Comparison of ENCODE assay signal across 10 cellular contexts in genomic region chr16:4515611-4516233, GRCh38. TPM values are rescaled to one million over a fixed set of nuclear protein-coding genes. Genes with fewer than 3 reads are reported as not detected.
DNase-seq lines count a peak whose midpoint lies in the region; ATAC-seq and TF ChIP-seq lines count a peak whose summit lies in the region.
"Had no signal": no experiment of that assay in that cellular context is flagged by ENCODE, and none has a peak within 500 bp of the region (broad histone marks: within the 10 kb centered on the region; RNA-seq: fewer than 3 reads in every experiment).

No MANE protein-coding gene starts in this region.

- H3K27me3 Mint-ChIP-seq in CD14-positive monocyte (ENCODE audit: low read depth in 3 of 3), result peaks cover 0 to 1% (median 0%) of the 10 kb centered on the region in 3 donors
- H3K27me3 Mint-ChIP-seq in GM23338 (ENCODE audit: insufficient read depth, low read depth, poor library complexity), result peaks cover 5% of the 10 kb centered on the region

- no peak overlapping the region for H3K4me2 ChIP-seq in GM23338

- H3K9me3 Mint-ChIP-seq in CD14-positive monocyte, result peaks cover 0 to 1% (median 0%) of the 10 kb centered on the region in 7 donors
- no peaks in the 10 kb centered on the region for H3K9me3 Mint-ChIP-seq in GM23338

- H3K4me1 Mint-ChIP-seq in CD14-positive monocyte (peaks cover 81% of the 10 kb centered on the region), GM23338 (peaks cover 39% of the 10 kb centered on the region)

- H3K4me3 ChIP-seq in GM23338 (no peak overlapping the region), right atrium auricular region (no peak overlapping the region), body of pancreas (no peak overlapping the region)
- H3K4me3 ChIP-seq: tibial artery had no signal

- peak overlapping the region; percentile 32; the same call in 1 of the 2 replicates for H3K27ac ChIP-seq in GM23338 (ENCODE audit: low read depth)
- H3K27ac ChIP-seq in right atrium auricular region, result peak overlapping the region; percentile 54 to 60
- peak overlapping the region in 1 of 4 donors; percentile 50 for H3K27ac ChIP-seq in body of pancreas

- peak overlapping the region; percentile 89 to 96 (median 94) for H3K27ac Mint-ChIP-seq in CD14-positive monocyte
- 0 out of 2 replicates have a peak overlapping the region, but pooled peaks have one; percentile 47 for H3K27ac Mint-ChIP-seq in GM23338

- no peak for TF ChIP-seq CTCF in CD14-positive monocyte (IDR thresholded peaks at IDR 0.05)
- no peak for TF ChIP-seq CTCF in GM23338 (conservative IDR thresholded peaks at IDR 0.05; ENCODE audit: low read depth in 2 of 2)
- TF ChIP-seq CTCF in right atrium auricular region (IDR thresholded peaks at IDR 0.05), result no peak
- no peak for TF ChIP-seq CTCF in body of pancreas (IDR thresholded peaks at IDR 0.05)

- H3K36me3 Mint-ChIP-seq in CD14-positive monocyte, result peaks cover 16 to 23% of the 10 kb centered on the region in 2 donors
- peaks cover 14% of the 10 kb centered on the region for H3K36me3 Mint-ChIP-seq in GM23338 (ENCODE audit: low read depth)

- DNase-seq in CD14-positive monocyte (ENCODE audit: low spot score) (peak; percentile 77), GM23338 (ENCODE audit: low spot score) (no peak), SKM-1 (lab: John Stamatoyannopoulos, UW; ENCODE audit: unreplicated experiment) (peak; percentile 86), right atrium auricular region (ENCODE audit: low spot score) (no peak), body of pancreas (no peak), NCI-H1694 (lab: John Stamatoyannopoulos, UW) (no peak), DMS79 treated with DMSO at 0.1 percent for 48 hours (lab: John Stamatoyannopoulos, UW) (no peak)
- DNase-seq in stimulated activated CD4-positive, alpha-beta T cell treated with anti-CD3 and anti-CD28 coated beads, Interleukin-2, amount 100 ng/mL, for 48 hours, result no peak
- DNase-seq: EL, tibial artery had no signal

- peaks cover 16% of the 10 kb centered on the region for H3K4me1 ChIP-seq in GM23338 (ENCODE audit: insufficient read depth)
- H3K4me1 ChIP-seq in right atrium auricular region, result peaks cover 0 to 55% of the 10 kb centered on the region in 2 donors
- peaks cover 31% of the 10 kb centered on the region for H3K4me1 ChIP-seq in body of pancreas

- intact Hi-C loops in CD14-positive monocyte (cut with micrococcal nuclease) (loop anchor here in 1 of 2 donors (10.0 kb wide), 1 partner anchor 99 kb away; the partner anchor contains the start of gene UBALD1), body of pancreas (cut with DNase I) (loop anchor here (10.0 kb wide), 1 partner anchor 69 kb away; no protein-coding TSS in a partner anchor)

- ATAC-seq in GM23338 (no peak), body of pancreas (no peak)

- H2AFZ ChIP-seq in GM23338, result no peak overlapping the region

- no peaks in the 10 kb centered on the region for H3K36me3 ChIP-seq in GM23338 (ENCODE audit: insufficient read depth)
- peaks cover 22% of the 10 kb centered on the region for H3K36me3 ChIP-seq in right atrium auricular region
- peaks cover 0 to 2% of the 10 kb centered on the region in 2 donors for H3K36me3 ChIP-seq in body of pancreas (replicated peaks in 1 of 2; ENCODE audit: insufficient read depth in 1 of 2, low read depth in 2 of 2)

- H4K20me1 ChIP-seq in GM23338 (replicated peaks; ENCODE audit: insufficient read depth), result peaks cover 26% of the 10 kb centered on the region

- no peaks in the 10 kb centered on the region for H3K9me2 ChIP-seq in GM23338 (ENCODE audit: insufficient read depth)

- no peak for TF ChIP-seq POLR2A in body of pancreas (IDR thresholded peaks at IDR 0.05)

- H3K4me3 Mint-ChIP-seq in CD14-positive monocyte (peak overlapping the region; percentile 63 to 81), GM23338 (no peak overlapping the region)

- H3K27me3 ChIP-seq in GM23338 (ENCODE audit: insufficient read depth), result no peaks in the 10 kb centered on the region
- H3K27me3 ChIP-seq in right atrium auricular region, result no peaks in the 10 kb centered on the region
- no peaks in the 10 kb centered on the region for H3K27me3 ChIP-seq in body of pancreas
- H3K27me3 ChIP-seq: tibial artery had no signal

- H3K9me3 ChIP-seq in right atrium auricular region, result no peaks in the 10 kb centered on the region
- H3K9me3 ChIP-seq in body of pancreas, result no peaks in the 10 kb centered on the region
- H3K9me3 ChIP-seq: tibial artery had no signal

- 0 out of 2 replicates have a peak, but pooled peaks cover 6% of the 10 kb centered on the region for H3F3A ChIP-seq in GM23338 (replicated peaks; ENCODE audit: low read depth)

- 41 to 43% methylated on average over 5 of the region's 5 CpGs for WGBS in body of pancreas, 2 donors

- peaks cover 33% of the 10 kb centered on the region for H3K79me2 ChIP-seq in GM23338 (replicated peaks; ENCODE audit: insufficient read depth)

TF ChIP-seq in GM23338, 12 proteins besides CTCF, POLR2A, EP300 and RAD21 (continues in another document):
- TF ChIP-seq CREB1 (CRISPR knock-in tag; IDR thresholded peaks at IDR 0.05; ENCODE audit: low read depth), result no peak

RNA-seq across cellular contexts. Expression of gene CDIP1, which starts 22.9 kb away (rescaled TPM):
- 10 to 100 TPM in 1 of 2 donors, 1 to 10 TPM in 1; 8.6 to 10.8 TPM for polyA plus RNA-seq in CD14-positive monocyte
- total RNA-seq in GM23338 (2014; rRNA removed; shearing (Covaris generic)), result 56.3 and 57.6 TPM in 2 replicates
- 38.2 and 39.2 TPM in 2 replicates for polyA plus RNA-seq in GM23338 (2016; fragmentation: Nextera tagmentation; extraction: Ambion mirVana)
- total RNA-seq in right atrium auricular region, result 10 to 100 TPM; 29.6 to 42.9 TPM
- total RNA-seq in body of pancreas, result 10 to 100 TPM; 12.9 to 23.3 TPM

RNA-seq across cellular contexts. Expression of gene HMOX2, which starts 39.5 kb away (rescaled TPM):
- 10 to 100 TPM; 25.0 to 33.2 TPM for polyA plus RNA-seq in CD14-positive monocyte
- total RNA-seq in GM23338 (2014; rRNA removed; shearing (Covaris generic)), result 30.1 and 33.0 TPM in 2 replicates
- 38.1 and 40.9 TPM in 2 replicates for polyA plus RNA-seq in GM23338 (2016; fragmentation: Nextera tagmentation; extraction: Ambion mirVana)
- total RNA-seq in right atrium auricular region, result 100 to 1,000 TPM in 1 of 2 donors, 10 to 100 TPM in 1; 98.7 to 101 TPM
- total RNA-seq in body of pancreas, result 100 to 1,000 TPM in 1 of 2 donors, 10 to 100 TPM in 1; 18.4 to 115 TPM

RNA-seq across cellular contexts. Expression of gene C16orf96, which starts 40.4 kb away (rescaled TPM):
- polyA plus RNA-seq in CD14-positive monocyte (not detected), GM23338 (2016; fragmentation: Nextera tagmentation; extraction: Ambion mirVana) (0.09 and 0.37 TPM in 2 replicates)
- 1.2 and 2.2 TPM in 2 replicates for total RNA-seq in GM23338 (2014; rRNA removed; shearing (Covaris generic))
- total RNA-seq in right atrium auricular region (under 1 TPM in 1 of 2 donors, not detected in 1; 0.24 TPM), body of pancreas (under 1 TPM in 1 of 2 donors, not detected in 1; 0.52 TPM)

RNA-seq across cellular contexts. Expression of gene NMRAL1, which starts 41.3 kb away (rescaled TPM):
- 10 to 100 TPM; 39.2 to 49.4 TPM for polyA plus RNA-seq in CD14-positive monocyte
- total RNA-seq in GM23338 (2014; rRNA removed; shearing (Covaris generic)), result 51.8 and 61.7 TPM in 2 replicates
- polyA plus RNA-seq in GM23338 (2016; fragmentation: Nextera tagmentation; extraction: Ambion mirVana), result 50.4 and 50.7 TPM in 2 replicates
- total RNA-seq in right atrium auricular region, result 10 to 100 TPM; 18.7 to 36.3 TPM
- 10 to 100 TPM; 36.3 to 43.8 TPM for total RNA-seq in body of pancreas

Comparison
In these comparisons a context has a peak if more than half of its experiments do, and no peak if none do; other contexts are left out.
1. DNase-seq: peak in CD14-positive monocyte (single experiment) and SKM-1 (single experiment); none in GM23338 (single experiment), right atrium auricular region (single experiment), body of pancreas (0 of 4), NCI-H1694 (single experiment), stimulated activated CD4-positive, alpha-beta T cell treated with anti-CD3 and anti-CD28 coated beads, Interleukin-2, amount 100 ng/mL, for 48 hours (0 of 2) and DMS79 treated with DMSO at 0.1 percent for 48 hours (single experiment).